ENCODE assay signal across 8 cellular contexts in genomic region chr11:59615637-59616395, GRCh38. TPM values are rescaled to one million over a fixed set of nuclear protein-coding genes. Genes with fewer than 3 reads are reported as not detected.
DNase-seq lines count a peak whose midpoint lies in the region; ATAC-seq, FAIRE-seq and TF ChIP-seq lines count a peak whose summit lies in the region.

TSS of gene OSBP (minus strand) at chr11:59615774. CDS start at chr11:59615664, 110 bp downstream.

- TF ChIP-seq CTCF in cardiac muscle cell (IDR thresholded peaks at IDR 0.05; ENCODE audit: low read depth, low read length) = no peak
- TF ChIP-seq CTCF in parathyroid adenoma (IDR thresholded peaks at IDR 0.05) = no peak
- TF ChIP-seq CTCF in tibial nerve (IDR thresholded peaks at IDR 0.05) = peak in 2 of 5 experiments; percentile 62 to 69

- CTCF ChIA-PET in T-cell (lab: Charles Lee) = interaction anchor here in 1 of 2 donors (0.5 to 3.2 kb wide), 6 partner anchors 53 to 1903 kb away, joined by 3 to 35 read pairs (median 4); partner anchors contain the start of genes MED19, PATL1 and TMX2

- FAIRE-seq in GM12891 (lab: Jason Lieb, UNC) = peak; percentile 96

- H3K27ac Mint-ChIP-seq in T-cell = peak within 1 kb of the TSS; percentile 88 to 91

- no peak within 1 kb of the TSS for H3K9ac ChIP-seq in parathyroid adenoma

- H3K27ac ChIP-seq in adipose tissue (ENCODE audit: low read depth, low read length) = peak within 1 kb of the TSS; percentile 85
- peak within 1 kb of the TSS; percentile 95 for H3K27ac ChIP-seq in cardiac muscle cell
- peak within 1 kb of the TSS; percentile 80 for H3K27ac ChIP-seq in parathyroid adenoma
- peak within 1 kb of the TSS; percentile 91 to 98 (median 96) for H3K27ac ChIP-seq in tibial nerve

- peak within 1 kb of the TSS; percentile 89 to 96 (median 93) for H3K4me3 Mint-ChIP-seq in T-cell

- H3K9me3 Mint-ChIP-seq in T-cell = no peaks in the 10 kb centered on the region

- peaks cover 35% of the 10 kb centered on the region for H3K4me1 ChIP-seq in cardiac muscle cell (ENCODE audit: low read depth)
- peaks cover 13% of the 10 kb centered on the region for H3K4me1 ChIP-seq in parathyroid adenoma
- peaks cover 0 to 44% (median 26%) of the 10 kb centered on the region in 4 donors for H3K4me1 ChIP-seq in tibial nerve

- WGBS in adipose tissue, 3 donors = 0% methylated on average over 48 to 55 of the region's 55 CpGs
- 1% methylated on average over 21 to 31 of the region's 55 CpGs for WGBS in tibial nerve, 2 donors

- H3K36me3 Mint-ChIP-seq in T-cell = peaks cover 9% of the 10 kb centered on the region

- DNase-seq in GM12891 (ENCODE audit: insufficient read length, low spot score) (peak; percentile 86), NCI-H1436 treated with DMSO at 0.1 percent for 48 hours (lab: John Stamatoyannopoulos, UW) (peak; percentile 99), T-cell (peak; percentile 92 to 100 (median 99)), cardiac muscle cell (ENCODE audit: low read depth in 1 of 2, low spot score in 1 of 2) (peak; percentile 99 to 100), tibial nerve (ENCODE audit: low spot score in 2 of 2) (peak; percentile 99 to 100)

- TF ChIP-seq EP300 in tibial nerve (IDR thresholded peaks at IDR 0.05) = peak; percentile 50 to 82

- peak within 1 kb of the TSS; percentile 88 for H3K4me2 ChIP-seq in parathyroid adenoma (ENCODE audit: low read length)

- H3K27me3 Mint-ChIP-seq in T-cell = no peaks in the 10 kb centered on the region

- H3K27me3 ChIP-seq in cardiac muscle cell = no peaks in the 10 kb centered on the region
- H3K27me3 ChIP-seq in parathyroid adenoma (ENCODE audit: control insufficient read depth, insufficient read depth, low read length) = no peaks in the 10 kb centered on the region
- H3K27me3 ChIP-seq in tibial nerve = no peaks in the 10 kb centered on the region

- H3K36me3 ChIP-seq in cardiac muscle cell (no peaks in the 10 kb centered on the region), parathyroid adenoma (ENCODE audit: control insufficient read depth, insufficient read depth, low read length) (no peaks in the 10 kb centered on the region), tibial nerve (no peaks in the 10 kb centered on the region)

- H3K9me3 ChIP-seq in cardiac muscle cell (ENCODE audit: low read depth) = no peaks in the 10 kb centered on the region
- no peaks in the 10 kb centered on the region for H3K9me3 ChIP-seq in parathyroid adenoma (ENCODE audit: control insufficient read depth, low read length)
- H3K9me3 ChIP-seq in tibial nerve = no peaks in the 10 kb centered on the region

- ATAC-seq in HG02840 (IDR thresholded peaks at IDR 0.05; ENCODE audit: low FRiP score, unreplicated experiment) = peak; percentile 82
- ATAC-seq in T-cell (replicated peaks in 1 of 4) = peak; percentile 80 to 84 (median 83)

- TF ChIP-seq POLR2A in GM12891 (IDR thresholded peaks at IDR 0.05; ENCODE audit: low read depth, low read length) (0 out of 2 replicates have a peak, but pooled peaks have one; percentile 19), tibial nerve (IDR thresholded peaks at IDR 0.05) (peak; percentile 64 to 83)

- H2AFZ ChIP-seq in parathyroid adenoma = peak within 1 kb of the TSS; percentile 70

- H3K4me1 Mint-ChIP-seq in T-cell = peaks cover 46 to 48% (median 48%) of the 10 kb centered on the region in 3 donors

- POLR2A ChIA-PET in T-cell (lab: Charles Lee) = interaction anchor here (0.5 to 3.4 kb wide), 15 partner anchors 10 to 1298 kb away, joined by 3 to 45 read pairs (median 4); partner anchors contain the start of genes PATL1 (in 2 of the 2) and TMEM109 (in 1 of the 2)

- H3K4me3 ChIP-seq in cardiac muscle cell (peak within 1 kb of the TSS; percentile 94), parathyroid adenoma (ENCODE audit: low read depth, low read length) (peak within 1 kb of the TSS; percentile 77), tibial nerve (peak within 1 kb of the TSS; percentile 68 to 93 (median 80))

- H3K79me2 ChIP-seq in parathyroid adenoma = peaks cover 5% of the 10 kb centered on the region

TF ChIP-seq in GM12891, 5 proteins besides CTCF, POLR2A, EP300 and RAD21:
- TF ChIP-seq PAX5 (IDR thresholded peaks at IDR 0.05; ENCODE audit: insufficient read depth, low read length, severe bottlenecking) (no peak), POLR2AphosphoS5 (IDR thresholded peaks at IDR 0.05; ENCODE audit: low read depth, low read length) (no peak), POU2F2 (IDR thresholded peaks at IDR 0.05; ENCODE audit: low read depth, low read length) (no peak), TAF1 (IDR thresholded peaks at IDR 0.05; ENCODE audit: low read depth, low read length) (peak; percentile 59; the same call in 1 of the 2 replicates), SPI1 (IDR thresholded peaks at IDR 0.05; ENCODE audit: low read depth, low read length) (no peak)

RNA-seq across cellular contexts. Expression of gene OSBP, which starts in this region (rescaled TPM):
- 17.7 TPM for polyA plus RNA-seq in GM12891 (2012; ENCODE audit: low read depth, missing spikeins)
- total RNA-seq in T-cell (10 to 100 TPM; 44.0 to 59.0 (median 46.2) TPM), cardiac muscle cell (20.6 and 27.3 TPM in 2 replicates), tibial nerve (10 to 100 TPM; 35.4 to 59.7 (median 46.0) TPM)
- polyA plus RNA-seq in adipose tissue (10 to 100 TPM; 17.0 to 27.8 (median 18.9) TPM), cardiac muscle cell (30.7 and 39.8 TPM in 2 replicates)

Comparison
In these comparisons a context has a peak if more than half of its experiments do, and no peak if none do; other contexts are left out.
1. Peak in every context shown above with its lines: DNase-seq, ATAC-seq, H3K4me3 ChIP-seq and H3K27ac ChIP-seq.